In the genomic region with DNA sequence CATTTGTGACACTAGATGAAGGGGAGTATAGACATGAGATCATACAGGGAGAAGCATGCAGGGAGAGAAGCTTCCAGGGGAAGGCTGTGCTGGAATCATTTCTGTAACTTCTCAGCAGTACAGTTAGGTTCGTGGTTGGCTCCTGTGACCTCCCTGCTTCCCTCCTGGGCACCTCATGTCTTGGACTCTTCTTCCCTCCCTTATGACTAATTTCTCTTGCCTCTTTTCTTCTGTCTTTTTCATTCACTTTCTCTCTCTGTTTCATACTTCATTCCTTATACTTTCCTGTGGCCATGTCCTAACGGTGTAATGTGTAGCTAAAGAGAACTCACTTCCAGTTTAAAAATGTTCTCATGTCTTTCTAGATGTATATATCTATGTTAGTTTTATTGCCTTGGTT, we compare ENCODE assay signal across 1 cellular context.
TF ChIP-seq lines count a peak whose summit lies in the region.

No MANE protein-coding gene starts in this region.

TF ChIP-seq in GM23338, 12 proteins besides CTCF, POLR2A, EP300 and RAD21 (continued from another document):
- TF ChIP-seq, protein P1, sequence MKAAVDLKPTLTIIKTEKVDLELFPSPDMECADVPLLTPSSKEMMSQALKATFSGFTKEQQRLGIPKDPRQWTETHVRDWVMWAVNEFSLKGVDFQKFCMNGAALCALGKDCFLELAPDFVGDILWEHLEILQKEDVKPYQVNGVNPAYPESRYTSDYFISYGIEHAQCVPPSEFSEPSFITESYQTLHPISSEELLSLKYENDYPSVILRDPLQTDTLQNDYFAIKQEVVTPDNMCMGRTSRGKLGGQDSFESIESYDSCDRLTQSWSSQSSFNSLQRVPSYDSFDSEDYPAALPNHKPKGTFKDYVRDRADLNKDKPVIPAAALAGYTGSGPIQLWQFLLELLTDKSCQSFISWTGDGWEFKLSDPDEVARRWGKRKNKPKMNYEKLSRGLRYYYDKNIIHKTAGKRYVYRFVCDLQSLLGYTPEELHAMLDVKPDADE (IDR thresholded peaks at IDR 0.05) = no peak
- TF ChIP-seq ZNF331 (CRISPR knock-in tag; IDR thresholded peaks at IDR 0.05; ENCODE audit: low read depth) = no peak
- TF ChIP-seq JUNB (IDR thresholded peaks at IDR 0.05; ENCODE audit: unreplicated experiment) = no peak
- TF ChIP-seq POLR2AphosphoS5 (IDR thresholded peaks at IDR 0.05; ENCODE audit: low read depth) = no peak
- no peak for TF ChIP-seq NANOG (IDR thresholded peaks at IDR 0.05; ENCODE audit: borderline replicate concordance)
- TF ChIP-seq, protein P2, sequence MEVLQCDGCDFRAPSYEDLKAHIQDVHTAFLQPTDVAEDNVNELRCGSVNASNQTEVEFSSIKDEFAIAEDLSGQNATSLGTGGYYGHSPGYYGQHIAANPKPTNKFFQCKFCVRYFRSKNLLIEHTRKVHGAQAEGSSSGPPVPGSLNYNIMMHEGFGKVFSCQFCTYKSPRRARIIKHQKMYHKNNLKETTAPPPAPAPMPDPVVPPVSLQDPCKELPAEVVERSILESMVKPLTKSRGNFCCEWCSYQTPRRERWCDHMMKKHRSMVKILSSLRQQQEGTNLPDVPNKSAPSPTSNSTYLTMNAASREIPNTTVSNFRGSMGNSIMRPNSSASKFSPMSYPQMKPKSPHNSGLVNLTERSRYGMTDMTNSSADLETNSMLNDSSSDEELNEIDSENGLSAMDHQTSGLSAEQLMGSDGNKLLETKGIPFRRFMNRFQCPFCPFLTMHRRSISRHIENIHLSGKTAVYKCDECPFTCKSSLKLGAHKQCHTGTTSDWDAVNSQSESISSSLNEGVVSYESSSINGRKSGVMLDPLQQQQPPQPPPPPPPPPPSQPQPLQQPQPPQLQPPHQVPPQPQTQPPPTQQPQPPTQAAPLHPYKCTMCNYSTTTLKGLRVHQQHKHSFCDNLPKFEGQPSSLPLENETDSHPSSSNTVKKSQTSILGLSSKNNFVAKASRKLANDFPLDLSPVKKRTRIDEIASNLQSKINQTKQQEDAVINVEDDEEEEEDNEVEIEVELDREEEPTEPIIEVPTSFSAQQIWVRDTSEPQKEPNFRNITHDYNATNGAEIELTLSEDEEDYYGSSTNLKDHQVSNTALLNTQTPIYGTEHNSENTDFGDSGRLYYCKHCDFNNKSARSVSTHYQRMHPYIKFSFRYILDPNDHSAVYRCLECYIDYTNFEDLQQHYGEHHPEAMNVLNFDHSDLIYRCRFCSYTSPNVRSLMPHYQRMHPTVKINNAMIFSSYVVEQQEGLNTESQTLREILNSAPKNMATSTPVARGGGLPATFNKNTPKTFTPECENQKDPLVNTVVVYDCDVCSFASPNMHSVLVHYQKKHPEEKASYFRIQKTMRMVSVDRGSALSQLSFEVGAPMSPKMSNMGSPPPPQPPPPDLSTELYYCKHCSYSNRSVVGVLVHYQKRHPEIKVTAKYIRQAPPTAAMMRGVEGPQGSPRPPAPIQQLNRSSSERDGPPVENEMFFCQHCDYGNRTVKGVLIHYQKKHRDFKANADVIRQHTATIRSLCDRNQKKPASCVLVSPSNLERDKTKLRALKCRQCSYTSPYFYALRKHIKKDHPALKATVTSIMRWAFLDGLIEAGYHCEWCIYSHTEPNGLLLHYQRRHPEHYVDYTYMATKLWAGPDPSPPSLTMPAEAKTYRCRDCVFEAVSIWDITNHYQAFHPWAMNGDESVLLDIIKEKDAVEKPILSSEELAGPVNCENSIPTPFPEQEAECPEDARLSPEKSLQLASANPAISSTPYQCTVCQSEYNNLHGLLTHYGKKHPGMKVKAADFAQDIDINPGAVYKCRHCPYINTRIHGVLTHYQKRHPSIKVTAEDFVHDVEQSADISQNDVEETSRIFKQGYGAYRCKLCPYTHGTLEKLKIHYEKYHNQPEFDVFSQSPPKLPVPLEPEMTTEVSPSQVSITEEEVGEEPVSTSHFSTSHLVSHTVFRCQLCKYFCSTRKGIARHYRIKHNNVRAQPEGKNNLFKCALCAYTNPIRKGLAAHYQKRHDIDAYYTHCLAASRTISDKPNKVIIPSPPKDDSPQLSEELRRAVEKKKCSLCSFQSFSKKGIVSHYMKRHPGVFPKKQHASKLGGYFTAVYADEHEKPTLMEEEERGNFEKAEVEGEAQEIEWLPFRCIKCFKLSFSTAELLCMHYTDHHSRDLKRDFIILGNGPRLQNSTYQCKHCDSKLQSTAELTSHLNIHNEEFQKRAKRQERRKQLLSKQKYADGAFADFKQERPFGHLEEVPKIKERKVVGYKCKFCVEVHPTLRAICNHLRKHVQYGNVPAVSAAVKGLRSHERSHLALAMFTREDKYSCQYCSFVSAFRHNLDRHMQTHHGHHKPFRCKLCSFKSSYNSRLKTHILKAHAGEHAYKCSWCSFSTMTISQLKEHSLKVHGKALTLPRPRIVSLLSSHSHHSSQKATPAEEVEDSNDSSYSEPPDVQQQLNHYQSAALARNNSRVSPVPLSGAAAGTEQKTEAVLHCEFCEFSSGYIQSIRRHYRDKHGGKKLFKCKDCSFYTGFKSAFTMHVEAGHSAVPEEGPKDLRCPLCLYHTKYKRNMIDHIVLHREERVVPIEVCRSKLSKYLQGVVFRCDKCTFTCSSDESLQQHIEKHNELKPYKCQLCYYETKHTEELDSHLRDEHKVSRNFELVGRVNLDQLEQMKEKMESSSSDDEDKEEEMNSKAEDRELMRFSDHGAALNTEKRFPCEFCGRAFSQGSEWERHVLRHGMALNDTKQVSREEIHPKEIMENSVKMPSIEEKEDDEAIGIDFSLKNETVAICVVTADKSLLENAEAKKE (CRISPR knock-in tag; IDR thresholded peaks at IDR 0.05) = no peak
- no peak for TF ChIP-seq CREB1 (CRISPR knock-in tag; IDR thresholded peaks at IDR 0.05; ENCODE audit: low read depth)
- TF ChIP-seq EZH2phosphoT487 (IDR thresholded peaks at IDR 0.05; ENCODE audit: unreplicated experiment) = no peak
- TF ChIP-seq ZNF114 (CRISPR knock-in tag; IDR thresholded peaks at IDR 0.05) = no peak
- no peak for TF ChIP-seq EZH2 (IDR thresholded peaks at IDR 0.05; ENCODE audit: low read depth, unreplicated experiment)
- TF ChIP-seq, protein P3, sequence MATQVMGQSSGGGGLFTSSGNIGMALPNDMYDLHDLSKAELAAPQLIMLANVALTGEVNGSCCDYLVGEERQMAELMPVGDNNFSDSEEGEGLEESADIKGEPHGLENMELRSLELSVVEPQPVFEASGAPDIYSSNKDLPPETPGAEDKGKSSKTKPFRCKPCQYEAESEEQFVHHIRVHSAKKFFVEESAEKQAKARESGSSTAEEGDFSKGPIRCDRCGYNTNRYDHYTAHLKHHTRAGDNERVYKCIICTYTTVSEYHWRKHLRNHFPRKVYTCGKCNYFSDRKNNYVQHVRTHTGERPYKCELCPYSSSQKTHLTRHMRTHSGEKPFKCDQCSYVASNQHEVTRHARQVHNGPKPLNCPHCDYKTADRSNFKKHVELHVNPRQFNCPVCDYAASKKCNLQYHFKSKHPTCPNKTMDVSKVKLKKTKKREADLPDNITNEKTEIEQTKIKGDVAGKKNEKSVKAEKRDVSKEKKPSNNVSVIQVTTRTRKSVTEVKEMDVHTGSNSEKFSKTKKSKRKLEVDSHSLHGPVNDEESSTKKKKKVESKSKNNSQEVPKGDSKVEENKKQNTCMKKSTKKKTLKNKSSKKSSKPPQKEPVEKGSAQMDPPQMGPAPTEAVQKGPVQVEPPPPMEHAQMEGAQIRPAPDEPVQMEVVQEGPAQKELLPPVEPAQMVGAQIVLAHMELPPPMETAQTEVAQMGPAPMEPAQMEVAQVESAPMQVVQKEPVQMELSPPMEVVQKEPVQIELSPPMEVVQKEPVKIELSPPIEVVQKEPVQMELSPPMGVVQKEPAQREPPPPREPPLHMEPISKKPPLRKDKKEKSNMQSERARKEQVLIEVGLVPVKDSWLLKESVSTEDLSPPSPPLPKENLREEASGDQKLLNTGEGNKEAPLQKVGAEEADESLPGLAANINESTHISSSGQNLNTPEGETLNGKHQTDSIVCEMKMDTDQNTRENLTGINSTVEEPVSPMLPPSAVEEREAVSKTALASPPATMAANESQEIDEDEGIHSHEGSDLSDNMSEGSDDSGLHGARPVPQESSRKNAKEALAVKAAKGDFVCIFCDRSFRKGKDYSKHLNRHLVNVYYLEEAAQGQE (IDR thresholded peaks at IDR 0.05; ENCODE audit: unreplicated experiment) = no peak
